Comparison of ENCODE assay signal across 9 cellular contexts in genomic region chr1:19762175-19762779, GRCh38. TPM values are rescaled to one million over a fixed set of nuclear protein-coding genes. Genes with fewer than 3 reads are reported as not detected.
A peak's percentile ranks its signal among the peaks of the same experiment; 100 is the strongest.
DNase-seq lines count a peak whose midpoint lies in the region; ATAC-seq, FAIRE-seq and TF ChIP-seq lines count a peak whose summit lies in the region.
"Had no signal": no experiment of that assay in that cellular context is flagged by ENCODE, and none has a peak within 500 bp of the region (broad histone marks: within the 10 kb centered on the region; RNA-seq: fewer than 3 reads in every experiment).

No MANE protein-coding gene starts in this region.

- no peak overlapping the region for H3K27ac ChIP-seq in WERI-Rb-1
- no peak overlapping the region for H3K27ac ChIP-seq in endothelial cell of umbilical vein (ENCODE audit: insufficient read depth, low read depth, low read length)
- no peak overlapping the region for H3K27ac ChIP-seq in parathyroid adenoma

- no peaks in the 10 kb centered on the region for H3K4me1 Mint-ChIP-seq in Caco-2 (ENCODE audit: low read depth, unreplicated experiment)
- peaks cover 18% of the 10 kb centered on the region for H3K4me1 Mint-ChIP-seq in activated T-helper 1 cell treated with anti-CD3 and anti-CD28 coated beads, Interleukin-12 subunit alpha, Interleukin-12 subunit beta, Interleukin-2, Interleukin-4 antibody, amounts not matched to agents 30 ng/mL and 10 ng/mL and 1 ng/mL, durations not matched to agents 14 hours and 24 hours and 36 hours (ENCODE audit: low read depth)
- H3K4me1 Mint-ChIP-seq: immature natural killer cell had no signal

- H2AFZ ChIP-seq in endothelial cell of umbilical vein (ENCODE audit: low read depth, low read length) (no peak overlapping the region), parathyroid adenoma (no peak overlapping the region)

- H3K36me3 Mint-ChIP-seq in Caco-2 (ENCODE audit: insufficient read depth, unreplicated experiment): peaks cover 5% of the 10 kb centered on the region
- H3K36me3 Mint-ChIP-seq in activated T-helper 1 cell treated with anti-CD3 and anti-CD28 coated beads, Interleukin-12 subunit alpha, Interleukin-12 subunit beta, Interleukin-2, Interleukin-4 antibody, amounts not matched to agents 30 ng/mL and 10 ng/mL and 1 ng/mL, durations not matched to agents 14 hours and 24 hours and 36 hours (ENCODE audit: low read depth): peaks cover 6% of the 10 kb centered on the region

- no peak for TF ChIP-seq POLR2A in endothelial cell of umbilical vein (IDR thresholded peaks at IDR 0.05; ENCODE audit: low read depth, low read length)

- H3K27ac Mint-ChIP-seq in Caco-2 (ENCODE audit: unreplicated experiment): no peak overlapping the region
- H3K27ac Mint-ChIP-seq in activated T-helper 1 cell treated with anti-CD3 and anti-CD28 coated beads, Interleukin-12 subunit alpha, Interleukin-12 subunit beta, Interleukin-2, Interleukin-4 antibody, amounts not matched to agents 30 ng/mL and 10 ng/mL and 1 ng/mL, durations not matched to agents 14 hours and 24 hours and 36 hours: no peak overlapping the region
- H3K27ac Mint-ChIP-seq: immature natural killer cell had no signal

- CTCF ChIA-PET in Caco-2 (lab: Charles Lee): no interaction called here
- CTCF ChIA-PET in endothelial cell of umbilical vein (lab: Charles Lee): interaction anchor here (0.6 to 3.6 kb wide), 21 partner anchors 8 to 389 kb away, joined by 3 to 21 read pairs (median 5); partner anchors contain the start of gene OTUD3

- no TSS peak for BruUV-seq in Caco-2 (replicated peaks; lab: Mats Ljungman, UMichigan)
- no TSS peak for BruUV-seq in endothelial cell of umbilical vein (replicated peaks; lab: Mats Ljungman, UMichigan)

- H3K4me2 ChIP-seq in endothelial cell of umbilical vein (ENCODE audit: insufficient read depth, low read length) (no peak overlapping the region), parathyroid adenoma (ENCODE audit: low read length) (no peak overlapping the region)

- H3K36me3 ChIP-seq in Caco-2 (ENCODE audit: control insufficient read depth, insufficient read depth, low read length) (no peaks in the 10 kb centered on the region), WERI-Rb-1 (no peaks in the 10 kb centered on the region), endothelial cell of umbilical vein (ENCODE audit: control insufficient read depth in 2 of 2, extremely low read depth in 1 of 2, insufficient read depth in 2 of 2, low read length in 2 of 2) (no peaks in the 10 kb centered on the region), parathyroid adenoma (ENCODE audit: control insufficient read depth, insufficient read depth, low read length) (no peaks in the 10 kb centered on the region)

- H3K4me3 ChIP-seq in Caco-2 (ENCODE audit: low read depth, low read length): no peak overlapping the region
- no peak overlapping the region for H3K4me3 ChIP-seq in WERI-Rb-1 (ENCODE audit: low read depth, low read length)
- H3K4me3 ChIP-seq in endothelial cell of umbilical vein (replicated peaks in 1 of 3; ENCODE audit: insufficient read depth in 1 of 3, low read depth in 1 of 3, low read length in 3 of 3): no peak overlapping the region
- H3K4me3 ChIP-seq in parathyroid adenoma (ENCODE audit: low read depth, low read length): no peak overlapping the region

- H3K79me2 ChIP-seq in endothelial cell of umbilical vein (ENCODE audit: control insufficient read depth, insufficient read depth, low read length) (no peaks in the 10 kb centered on the region), parathyroid adenoma (no peaks in the 10 kb centered on the region)

- H4K20me1 ChIP-seq in endothelial cell of umbilical vein (replicated peaks; ENCODE audit: control insufficient read depth, extremely low read depth, insufficient read depth, low read length): no peaks in the 10 kb centered on the region

- no peaks in the 10 kb centered on the region for H3K4me1 ChIP-seq in Caco-2
- H3K4me1 ChIP-seq in endothelial cell of umbilical vein (ENCODE audit: control insufficient read depth, extremely low read depth, insufficient read depth, low read length): peaks cover 20% of the 10 kb centered on the region
- H3K4me1 ChIP-seq in parathyroid adenoma: no peaks in the 10 kb centered on the region

- TF ChIP-seq CTCF in Caco-2 (IDR thresholded peaks at IDR 0.05; ENCODE audit: insufficient read depth in 1 of 2, low read depth in 1 of 2, low read length in 1 of 2, severe bottlenecking in 1 of 2, unreplicated experiment in 1 of 2): peak; percentile 59 to 72
- peak; percentile 87 for TF ChIP-seq CTCF in WERI-Rb-1 (IDR thresholded peaks at IDR 0.05; ENCODE audit: low read depth, low read length)
- TF ChIP-seq CTCF in endothelial cell of umbilical vein (IDR thresholded peaks at IDR 0.05; ENCODE audit: extremely low read depth in 1 of 2, insufficient read depth in 1 of 2, low read depth in 1 of 2, low read length in 2 of 2): peak; percentile 83 to 86
- TF ChIP-seq CTCF in parathyroid adenoma (IDR thresholded peaks at IDR 0.05): peak; percentile 44

- FAIRE-seq in endothelial cell of umbilical vein (lab: Jason Lieb, UNC): peak; percentile 81

- DNase-seq in Caco-2: peak in 1 of 2 experiments; percentile 37
- DNase-seq in HuH-7.5 (ENCODE audit: low spot score): peak; percentile 65
- peak; percentile 50 for DNase-seq in WERI-Rb-1
- DNase-seq in endothelial cell of umbilical vein (ENCODE audit: low read depth, low spot score): peak; percentile 50
- DNase-seq in activated T-helper 1 cell treated with anti-CD3 and anti-CD28 coated beads, Interleukin-12 subunit alpha, Interleukin-12 subunit beta, Interleukin-2, Interleukin-4 antibody, amounts not matched to agents 30 ng/mL and 10 ng/mL and 1 ng/mL, durations not matched to agents 14 hours and 24 hours and 36 hours (ENCODE audit: low spot score): no peak

- H3K9me3 ChIP-seq in Caco-2: no peaks in the 10 kb centered on the region
- no peaks in the 10 kb centered on the region for H3K9me3 ChIP-seq in WERI-Rb-1 (ENCODE audit: severe bottlenecking)
- no peaks in the 10 kb centered on the region for H3K9me3 ChIP-seq in endothelial cell of umbilical vein (replicated peaks; ENCODE audit: control insufficient read depth, insufficient read depth, low read length)
- no peaks in the 10 kb centered on the region for H3K9me3 ChIP-seq in parathyroid adenoma (ENCODE audit: control insufficient read depth, low read length)

- H3K27me3 ChIP-seq in Caco-2 (replicated peaks; ENCODE audit: control insufficient read depth, insufficient read depth, low read length) (no peaks in the 10 kb centered on the region), WERI-Rb-1 (ENCODE audit: insufficient read depth, low read depth, severe bottlenecking) (no peaks in the 10 kb centered on the region), endothelial cell of umbilical vein (ENCODE audit: control insufficient read depth in 2 of 2, insufficient read depth in 2 of 2, low read length in 2 of 2) (no peaks in the 10 kb centered on the region), parathyroid adenoma (ENCODE audit: control insufficient read depth, insufficient read depth, low read length) (no peaks in the 10 kb centered on the region)

- H3K9me1 ChIP-seq in endothelial cell of umbilical vein (replicated peaks; ENCODE audit: control insufficient read depth, extremely low read depth, insufficient read depth, low read length): no peaks in the 10 kb centered on the region

- dilution Hi-C loops in endothelial cell of umbilical vein (cut with MboI; ENCODE audit: extremely low pct_ligation_motif_present, low sequenced_read_pairs): no loop called here

- POLR2A ChIA-PET in Caco-2 (lab: Charles Lee) (no interaction called here), endothelial cell of umbilical vein (lab: Charles Lee) (no interaction called here)

- H3K9me3 Mint-ChIP-seq in Caco-2 (ENCODE audit: unreplicated experiment): no peaks in the 10 kb centered on the region
- H3K9me3 Mint-ChIP-seq in activated T-helper 1 cell treated with anti-CD3 and anti-CD28 coated beads, Interleukin-12 subunit alpha, Interleukin-12 subunit beta, Interleukin-2, Interleukin-4 antibody, amounts not matched to agents 30 ng/mL and 10 ng/mL and 1 ng/mL, durations not matched to agents 14 hours and 24 hours and 36 hours: no peaks in the 10 kb centered on the region
- H3K9me3 Mint-ChIP-seq: immature natural killer cell had no signal

- H3K4me3 Mint-ChIP-seq in Caco-2 (ENCODE audit: unreplicated experiment): no peak overlapping the region
- H3K4me3 Mint-ChIP-seq in activated T-helper 1 cell treated with anti-CD3 and anti-CD28 coated beads, Interleukin-12 subunit alpha, Interleukin-12 subunit beta, Interleukin-2, Interleukin-4 antibody, amounts not matched to agents 30 ng/mL and 10 ng/mL and 1 ng/mL, durations not matched to agents 14 hours and 24 hours and 36 hours: no peak overlapping the region
- H3K4me3 Mint-ChIP-seq: immature natural killer cell had no signal

- H3K27me3 Mint-ChIP-seq in Caco-2 (ENCODE audit: insufficient read depth, unreplicated experiment): no peaks in the 10 kb centered on the region
- no peaks in the 10 kb centered on the region for H3K27me3 Mint-ChIP-seq in activated T-helper 1 cell treated with anti-CD3 and anti-CD28 coated beads, Interleukin-12 subunit alpha, Interleukin-12 subunit beta, Interleukin-2, Interleukin-4 antibody, amounts not matched to agents 30 ng/mL and 10 ng/mL and 1 ng/mL, durations not matched to agents 14 hours and 24 hours and 36 hours (ENCODE audit: insufficient read depth)

- intact Hi-C loops in Caco-2 (cut with micrococcal nuclease; ENCODE audit: unreplicated experiment): loop anchor here (1.0 to 2.0 kb wide), 2 partner anchors 49 to 110 kb away; no protein-coding TSS in a partner anchor
- intact Hi-C loops in endothelial cell of umbilical vein (cut with micrococcal nuclease): loop anchor here (1.0 kb wide), 6 partner anchors 47 to 390 kb away; partner anchors contain the start of gene OTUD3
- intact Hi-C loops in activated T-helper 1 cell treated with anti-CD3 and anti-CD28 coated beads, Interleukin-12 subunit alpha, Interleukin-12 subunit beta, Interleukin-2, Interleukin-4 antibody, amounts not matched to agents 30 ng/mL and 10 ng/mL and 1 ng/mL, durations not matched to agents 14 hours and 24 hours and 36 hours (cut with micrococcal nuclease): loop anchor here (1.0 to 10.0 kb wide), 3 partner anchors 49 to 423 kb away; partner anchors contain the start of genes OTUD3, PLA2G2C and UBXN10

- no peak overlapping the region for H3K9ac ChIP-seq in endothelial cell of umbilical vein (replicated peaks; ENCODE audit: extremely low read depth, insufficient read depth, low read length)
- H3K9ac ChIP-seq in parathyroid adenoma: no peak overlapping the region

- ATAC-seq in HG03045 (IDR thresholded peaks at IDR 0.05; ENCODE audit: unreplicated experiment) (no peak), GM18502 (IDR thresholded peaks at IDR 0.05; ENCODE audit: poor library complexity, unreplicated experiment) (no peak)

RNA-seq across cellular contexts. Expression of gene TMCO4, which starts 37.4 kb away (rescaled TPM):
- total RNA-seq in Caco-2 (2022): 12.1 and 15.1 TPM in 2 replicates
- 9.0 and 10.3 TPM in 2 replicates for total RNA-seq in endothelial cell of umbilical vein
- 7.6 and 8.3 TPM in 2 replicates for polyA plus RNA-seq in endothelial cell of umbilical vein
- polyA plus RNA-seq in endothelial cell of umbilical vein (2011; cell fraction: cytosol; rRNA removed): 6.8 and 7.7 TPM in 2 replicates
- 8.0 and 11.9 TPM in 2 replicates for polyA plus RNA-seq in endothelial cell of umbilical vein (2011; cell fraction: nucleus; rRNA removed)
- polyA plus RNA-seq in endothelial cell of umbilical vein (2012): 4.7 and 6.3 TPM in 2 replicates
- 6.8 and 6.9 TPM in 2 replicates for polyA minus RNA-seq in endothelial cell of umbilical vein
- 16.6 TPM for polyA minus RNA-seq in endothelial cell of umbilical vein (2011; cell fraction: cytosol; rRNA and poly(A)+ RNA removed)
- 5.1 and 10.2 TPM in 2 replicates for polyA minus RNA-seq in endothelial cell of umbilical vein (2011; cell fraction: nucleus; rRNA and poly(A)+ RNA removed)
- 14.0 and 15.1 TPM in 2 replicates for total RNA-seq in activated T-helper 1 cell treated with anti-CD3 and anti-CD28 coated beads, Interleukin-12 subunit alpha, Interleukin-12 subunit beta, Interleukin-2, Interleukin-4 antibody, amounts not matched to agents 30 ng/mL and 10 ng/mL and 1 ng/mL, durations not matched to agents 14 hours and 24 hours and 36 hours

RNA-seq across cellular contexts. Expression of gene RNF186, which starts 52.8 kb away (rescaled TPM):
- total RNA-seq in Caco-2 (2022) (not detected in 2 replicates), endothelial cell of umbilical vein (not detected in 2 replicates)
- not detected in 2 replicates for polyA plus RNA-seq in endothelial cell of umbilical vein
- polyA plus RNA-seq in endothelial cell of umbilical vein (2011; cell fraction: cytosol; rRNA removed): not detected in 2 replicates
- not detected in 2 replicates for polyA plus RNA-seq in endothelial cell of umbilical vein (2011; cell fraction: nucleus; rRNA removed)
- polyA plus RNA-seq in endothelial cell of umbilical vein (2012): not detected in 2 replicates
- not detected in 2 replicates for polyA minus RNA-seq in endothelial cell of umbilical vein
- polyA minus RNA-seq in endothelial cell of umbilical vein (2011; cell fraction: cytosol; rRNA and poly(A)+ RNA removed): not detected
- not detected in 2 replicates for polyA minus RNA-seq in endothelial cell of umbilical vein (2011; cell fraction: nucleus; rRNA and poly(A)+ RNA removed)
- not detected in 2 replicates for total RNA-seq in activated T-helper 1 cell treated with anti-CD3 and anti-CD28 coated beads, Interleukin-12 subunit alpha, Interleukin-12 subunit beta, Interleukin-2, Interleukin-4 antibody, amounts not matched to agents 30 ng/mL and 10 ng/mL and 1 ng/mL, durations not matched to agents 14 hours and 24 hours and 36 hours
- polyA plus RNA-seq: immature natural killer cell had no signal
